30 cellular contexts compared by ENCODE assay signal in genomic region chr15:38193496-38193895, GRCh38. TPM values are rescaled to one million over a fixed set of nuclear protein-coding genes. Genes with fewer than 3 reads are reported as not detected.
A peak's percentile ranks its signal among the peaks of the same experiment; 100 is the strongest.
DNase-seq lines count a peak whose midpoint lies in the region; ATAC-seq and TF ChIP-seq lines count a peak whose summit lies in the region.
"Had no signal": no experiment of that assay in that cellular context is flagged by ENCODE, and none has a peak within 500 bp of the region (broad histone marks: within the 10 kb centered on the region; RNA-seq: fewer than 3 reads in every experiment).

No MANE protein-coding gene starts in this region.

- no peaks in the 10 kb centered on the region for H3K79me2 ChIP-seq in fibroblast of lung (ENCODE audit: control insufficient read depth, insufficient read depth, low read length)
- H3K79me2 ChIP-seq: parathyroid adenoma had no signal

- H3K36me3 ChIP-seq in fibroblast of lung (ENCODE audit: control insufficient read depth, insufficient read depth, low read length): no peaks in the 10 kb centered on the region
- H3K36me3 ChIP-seq in skeletal muscle satellite cell (ENCODE audit: insufficient read depth, low read length): no peaks in the 10 kb centered on the region
- H3K36me3 ChIP-seq: left ventricle myocardium inferior, Peyer's patch, right atrium auricular region, SJCRH30, spleen had no signal

- intact Hi-C loops in activated CD4-positive, alpha-beta T cell treated with anti-CD3 and anti-CD28 coated beads, Interleukin-2, amount 10 ng/mL, durations not matched to agents 24 days and 14 days (cut with micrococcal nuclease): no loop called here
- intact Hi-C loops in posterior vena cava (cut with DNase I): no loop called here

- ATAC-seq in WTC11 (no peak), HG03342 (IDR thresholded peaks at IDR 0.05; ENCODE audit: unreplicated experiment) (no peak)
- ATAC-seq: activated naive CD4-positive, alpha-beta T cell treated with anti-CD3 and anti-CD28 coated beads, Interleukin-2, amount 50 U/mL, for 72 hours; esophagus mucosa; HepG2; stimulated activated naive CD8-positive, alpha-beta T cell treated with anti-CD3 and anti-CD28 coated beads, Interleukin-15, Interleukin-2, amounts not matched to agents 100 U/mL and 50 U/mL, for 24 hours had no signal

- H3K9me3 Mint-ChIP-seq in WTC11: no peaks in the 10 kb centered on the region
- H3K9me3 Mint-ChIP-seq in activated CD4-positive, alpha-beta T cell treated with anti-CD3 and anti-CD28 coated beads, Interleukin-2, amount 10 ng/mL, durations not matched to agents 24 days and 14 days: no peaks in the 10 kb centered on the region
- H3K9me3 Mint-ChIP-seq: activated naive CD4-positive, alpha-beta T cell treated with anti-CD3 and anti-CD28 coated beads, Interleukin-2, amount 50 U/mL, for 72 hours; activated T-helper 2 cell treated with anti-CD3 and anti-CD28 coated beads, Interferon-gamma antibody, Interleukin-2, Interleukin-4, amounts not matched to agents 10 μg/mL and 5 μg/mL and 100 μg/mL, durations not matched to agents 14 hours and 24 hours and 36 hours; CD4-positive, alpha-beta T cell had no signal

- H3K36me3 Mint-ChIP-seq in WTC11: no peaks in the 10 kb centered on the region
- H3K36me3 Mint-ChIP-seq in activated CD4-positive, alpha-beta T cell treated with anti-CD3 and anti-CD28 coated beads, Interleukin-2, amount 10 ng/mL, durations not matched to agents 24 days and 14 days (ENCODE audit: low read depth): no peaks in the 10 kb centered on the region
- H3K36me3 Mint-ChIP-seq: activated naive CD4-positive, alpha-beta T cell treated with anti-CD3 and anti-CD28 coated beads, Interleukin-2, amount 50 U/mL, for 72 hours; immature natural killer cell had no signal

- POLR2A ChIA-PET in WTC11 (lab: Charles Lee): no interaction called here

- no peaks in the 10 kb centered on the region for H4K20me1 ChIP-seq in fibroblast of lung (ENCODE audit: control insufficient read depth, extremely low read depth, insufficient read depth, low read length)

- H3K4me3 Mint-ChIP-seq in WTC11: no peak overlapping the region
- H3K4me3 Mint-ChIP-seq in activated CD4-positive, alpha-beta T cell treated with anti-CD3 and anti-CD28 coated beads, Interleukin-2, amount 10 ng/mL, durations not matched to agents 24 days and 14 days: no peak overlapping the region
- H3K4me3 Mint-ChIP-seq: CD4-positive, alpha-beta T cell; immature natural killer cell had no signal

- no peaks in the 10 kb centered on the region for H3K27me3 ChIP-seq in fibroblast of lung (ENCODE audit: control insufficient read depth, insufficient read depth, low read length)
- H3K27me3 ChIP-seq in skeletal muscle satellite cell (ENCODE audit: control insufficient read depth, insufficient read depth, low read length): no peaks in the 10 kb centered on the region
- H3K27me3 ChIP-seq: Peyer's patch, right atrium auricular region, SJCRH30 had no signal

- H3K4me1 ChIP-seq in fibroblast of lung (ENCODE audit: control insufficient read depth, extremely low read depth, insufficient read depth, low read length) (no peaks in the 10 kb centered on the region), skeletal muscle satellite cell (ENCODE audit: control insufficient read depth, insufficient read depth, low read length) (peaks cover 16% of the 10 kb centered on the region)
- H3K4me1 ChIP-seq: left ventricle myocardium inferior, parathyroid adenoma, Peyer's patch, right atrium auricular region, spleen had no signal

- no peak overlapping the region for H3K4me3 ChIP-seq in fibroblast of lung (replicated peaks in 1 of 4; ENCODE audit: control extremely low read depth in 1 of 4, insufficient read depth in 1 of 4, low read depth in 3 of 4, low read length in 4 of 4)
- no peak overlapping the region for H3K4me3 ChIP-seq in skeletal muscle satellite cell (ENCODE audit: low read length)
- H3K4me3 ChIP-seq: left ventricle myocardium inferior, Peyer's patch, right atrium auricular region, SJCRH30, spleen had no signal

- H3K27ac ChIP-seq in fibroblast of lung (ENCODE audit: insufficient read depth, low read length): no peak overlapping the region
- H3K27ac ChIP-seq: 22Rv1, left ventricle myocardium inferior, parathyroid adenoma, Peyer's patch, right atrium auricular region, SJCRH30, spleen had no signal

- peaks cover 17% of the 10 kb centered on the region for H3K4me1 Mint-ChIP-seq in WTC11
- no peaks in the 10 kb centered on the region for H3K4me1 Mint-ChIP-seq in activated CD4-positive, alpha-beta T cell treated with anti-CD3 and anti-CD28 coated beads, Interleukin-2, amount 10 ng/mL, durations not matched to agents 24 days and 14 days
- H3K4me1 Mint-ChIP-seq: immature natural killer cell had no signal

- CTCF ChIA-PET in WTC11 (lab: Charles Lee): no interaction called here

- H3K27me3 Mint-ChIP-seq in WTC11 (ENCODE audit: low read depth): no peaks in the 10 kb centered on the region
- peaks cover 6% of the 10 kb centered on the region for H3K27me3 Mint-ChIP-seq in activated CD4-positive, alpha-beta T cell treated with anti-CD3 and anti-CD28 coated beads, Interleukin-2, amount 10 ng/mL, durations not matched to agents 24 days and 14 days

- DNase-seq in DMS53 (lab: John Stamatoyannopoulos, UW): peak; percentile 21
- no peak for DNase-seq in DMS53 treated with DMSO at 0.1 percent for 48 hours (lab: John Stamatoyannopoulos, UW; ENCODE audit: unreplicated experiment)
- no peak for DNase-seq in WTC11 (ENCODE audit: low spot score)
- DNase-seq in fibroblast of lung (ENCODE audit: low read depth in 2 of 2): peak; percentile 35 to 41
- DNase-seq in activated CD4-positive, alpha-beta T cell treated with anti-CD3 and anti-CD28 coated beads, Interleukin-2, amount 10 ng/mL, durations not matched to agents 24 days and 14 days: no peak
- no peak for DNase-seq in posterior vena cava (ENCODE audit: low spot score)
- DNase-seq: activated CD8-positive, alpha-beta memory T cell treated with anti-CD3 and anti-CD28 coated beads for 24 hours; activated T-cell treated with anti-CD3 and anti-CD28 coated beads for 4 hours; anterior cingulate cortex; CD4-positive, alpha-beta T cell; immature natural killer cell; Kasumi-1; left ventricle myocardium inferior; NCI-H1436 treated with DMSO at 0.1 percent for 48 hours; NCI-H2107; Peyer's patch; SJCRH30; spleen; stimulated activated CD4-positive, alpha-beta T cell treated with anti-CD3 and anti-CD28 coated beads, Interleukin-2, amount 100 ng/mL, for 24 hours; stimulated activated naive CD8-positive, alpha-beta T cell treated with anti-CD3 and anti-CD28 coated beads, Interleukin-15, Interleukin-2, amounts not matched to agents 100 U/mL and 50 U/mL, for 24 hours; SW 1271 had no signal

- peak overlapping the region; percentile 78; the same call in 1 of the 2 replicates for H3K27ac Mint-ChIP-seq in WTC11
- no peak overlapping the region for H3K27ac Mint-ChIP-seq in activated CD4-positive, alpha-beta T cell treated with anti-CD3 and anti-CD28 coated beads, Interleukin-2, amount 10 ng/mL, durations not matched to agents 24 days and 14 days
- H3K27ac Mint-ChIP-seq: activated naive CD4-positive, alpha-beta T cell treated with anti-CD3 and anti-CD28 coated beads, Interleukin-2, amount 50 U/mL, for 72 hours; activated T-helper 2 cell treated with anti-CD3 and anti-CD28 coated beads, Interferon-gamma antibody, Interleukin-2, Interleukin-4, amounts not matched to agents 10 μg/mL and 5 μg/mL and 100 μg/mL, durations not matched to agents 14 hours and 24 hours and 36 hours; CD4-positive, alpha-beta T cell; immature natural killer cell had no signal

- H3K9ac ChIP-seq in fibroblast of lung (ENCODE audit: insufficient read depth, low read length) (no peak overlapping the region), skeletal muscle satellite cell (ENCODE audit: low read depth, low read length) (no peak overlapping the region)
- H3K9ac ChIP-seq: parathyroid adenoma had no signal

- TF ChIP-seq CTCF in WTC11 (IDR thresholded peaks at IDR 0.05) (no peak), fibroblast of lung (conservative IDR thresholded peaks at IDR 0.05 in 1 of 2, IDR thresholded peaks at IDR 0.05 in 1 of 2; ENCODE audit: low read depth in 1 of 2, low read length in 2 of 2) (no peak)

- H3K4me2 ChIP-seq in fibroblast of lung (ENCODE audit: extremely low read depth, insufficient read depth, low read length): no peak overlapping the region
- H3K4me2 ChIP-seq in skeletal muscle satellite cell (ENCODE audit: low read length): peak overlapping the region; percentile 13

- no peak overlapping the region for H2AFZ ChIP-seq in fibroblast of lung (ENCODE audit: low read length)
- H2AFZ ChIP-seq: parathyroid adenoma had no signal

- no peaks in the 10 kb centered on the region for H3K9me3 ChIP-seq in fibroblast of lung (ENCODE audit: control insufficient read depth, insufficient read depth, low read depth, low read length)
- H3K9me3 ChIP-seq in skeletal muscle satellite cell (replicated peaks; ENCODE audit: low read length): no peaks in the 10 kb centered on the region
- H3K9me3 ChIP-seq: left ventricle myocardium inferior, Peyer's patch, right atrium auricular region, SJCRH30, spleen had no signal

TF ChIP-seq in WTC11, 78 proteins besides CTCF, POLR2A, EP300 and RAD21 (continues in another document):
- TF ChIP-seq ZNF396 (CRISPR knock-in tag; IDR thresholded peaks at IDR 0.05; ENCODE audit: borderline replicate concordance): no peak
- no peak for TF ChIP-seq USF1 (CRISPR knock-in tag; IDR thresholded peaks at IDR 0.05)
- TF ChIP-seq CREM (CRISPR knock-in tag; IDR thresholded peaks at IDR 0.05): no peak
- TF ChIP-seq EMX1 (CRISPR knock-in tag; IDR thresholded peaks at IDR 0.05): no peak

RNA-seq across cellular contexts. Expression of gene SPRED1, which starts 59.1 kb away (rescaled TPM):
- total RNA-seq in WTC11 (2021): 35.9 to 37.1 TPM (median 36.1 TPM) in 3 replicates
- 31.6 and 39.0 TPM in 2 replicates for total RNA-seq in fibroblast of lung
- 17.2 and 19.7 TPM in 2 replicates for polyA plus RNA-seq in fibroblast of lung
- polyA plus RNA-seq in fibroblast of lung (2012): 16.0 and 17.7 TPM in 2 replicates
- polyA minus RNA-seq in fibroblast of lung (ENCODE audit: low replicate concordance): 5.4 and 8.6 TPM in 2 replicates
- total RNA-seq in skeletal muscle satellite cell (2012; rRNA removed): 42.8 and 59.1 TPM in 2 replicates
- 0.44 and 0.71 TPM in 2 replicates for total RNA-seq in activated CD4-positive, alpha-beta T cell treated with anti-CD3 and anti-CD28 coated beads, Interleukin-2, amount 10 ng/mL, durations not matched to agents 24 days and 14 days
- 10 to 100 TPM; 30.8 to 35.1 TPM for total RNA-seq in posterior vena cava

Comparison
In these comparisons a context has a peak if more than half of its experiments do, and no peak if none do; other contexts are left out.
1. DNase-seq: peak in DMS53 (single experiment) and fibroblast of lung (2 of 2); none in DMS53 treated with DMSO at 0.1 percent for 48 hours (single experiment), WTC11 (single experiment), activated CD4-positive, alpha-beta T cell treated with anti-CD3 and anti-CD28 coated beads, Interleukin-2, amount 10 ng/mL, durations not matched to agents 24 days and 14 days (single experiment) and posterior vena cava (single experiment).
2. RNA of gene SPRED1, which starts 59.1 kb away (total RNA-seq): 31.6 to 39.0 TPM in fibroblast of lung, 35.9 to 37.1 TPM in WTC11 and 30.8 to 35.1 TPM in posterior vena cava; 0.44 to 0.71 TPM in activated CD4-positive, alpha-beta T cell treated with anti-CD3 and anti-CD28 coated beads, Interleukin-2, amount 10 ng/mL, durations not matched to agents 24 days and 14 days; every median in the first group is over 10 times any median in the second.